Comparison of ENCODE assay signal across 17 cellular contexts in genomic region chr1:176996455-176997090, GRCh38.
DNase-seq lines count a peak whose midpoint lies in the region; ATAC-seq and TF ChIP-seq lines count a peak whose summit lies in the region.
"Had no signal": no experiment of that assay in that cellular context is flagged by ENCODE, and none has a peak within 500 bp of the region (broad histone marks: within the 10 kb centered on the region; RNA-seq: fewer than 3 reads in every experiment).

No MANE protein-coding gene starts in this region.

- H3K4me1 ChIP-seq in heart left ventricle (no peaks in the 10 kb centered on the region), HAP-1 (no peaks in the 10 kb centered on the region)
- H3K4me1 ChIP-seq: A549, SJSA1 had no signal

- no peaks in the 10 kb centered on the region for H3K4me1 Mint-ChIP-seq in CD4-positive, alpha-beta T cell (ENCODE audit: low read depth)

- H3K9me3 ChIP-seq in heart left ventricle (no peaks in the 10 kb centered on the region), HAP-1 (no peaks in the 10 kb centered on the region)
- H3K9me3 ChIP-seq in CD4-positive, alpha-beta T cell (ENCODE audit: control insufficient read depth, low read length): no peaks in the 10 kb centered on the region
- H3K9me3 ChIP-seq: A549, SJSA1 had no signal

- TF ChIP-seq CTCF in heart left ventricle (IDR thresholded peaks at IDR 0.05): no peak
- TF ChIP-seq CTCF in CD4-positive, alpha-beta T cell (IDR thresholded peaks at IDR 0.05): no peak

- no peak for TF ChIP-seq POLR2A in heart left ventricle (IDR thresholded peaks at IDR 0.05)

- peaks cover 0 to 6% (median 0%) of the 10 kb centered on the region in 9 donors for H3K27me3 ChIP-seq in heart left ventricle
- no peaks in the 10 kb centered on the region for H3K27me3 ChIP-seq in CD4-positive, alpha-beta T cell (ENCODE audit: control insufficient read depth, insufficient read depth, low read length)
- H3K27me3 ChIP-seq in HAP-1 (ENCODE audit: low read depth): no peaks in the 10 kb centered on the region
- H3K27me3 ChIP-seq: SJSA1 had no signal

- no peak overlapping the region for H3K4me3 Mint-ChIP-seq in CD4-positive, alpha-beta T cell
- H3K4me3 Mint-ChIP-seq: activated naive CD8-positive, alpha-beta T cell had no signal

- in situ Hi-C loops in HAP-1 (cut with MboI; ENCODE audit: low sequenced_read_pairs): no loop called here

- CTCF ChIA-PET in CD4-positive, alpha-beta T cell (lab: Charles Lee): no interaction called here

- H3K4me3 ChIP-seq in heart left ventricle: no peak overlapping the region
- no peak overlapping the region for H3K4me3 ChIP-seq in HAP-1
- H3K4me3 ChIP-seq: A549, SJSA1 had no signal

- DNase-seq in left cardiac atrium: no peak
- no peak for DNase-seq in heart left ventricle
- DNase-seq in astrocyte of the hippocampus (ENCODE audit: low read depth, low spot score): peak; percentile 69
- DNase-seq in iris pigment epithelial cell (ENCODE audit: low read depth): peak; percentile 13
- no peak for DNase-seq in CD4-positive, alpha-beta T cell
- DNase-seq in D341Med (ENCODE audit: low spot score): no peak
- no peak for DNase-seq in HAP-1 (ENCODE audit: low spot score in 2 of 2)
- DNase-seq: activated T-cell treated with anti-CD3 and anti-CD28 coated beads, Interleukin-2, amount 50 U/mL, for 1 hour; central memory CD4-positive, alpha-beta T cell; GF-D8; right cardiac atrium; stimulated activated CD4-positive, alpha-beta T cell treated with anti-CD3 and anti-CD28 coated beads, Interleukin-1b, Interleukin-23, amount 100 ng/mL, for 48 hours had no signal

- 53 to 63% (median 61%) methylated on average over 4 of the region's 4 CpGs for WGBS in heart left ventricle, 4 donors

- ATAC-seq in left cardiac atrium (peak; percentile 12 to 91), heart left ventricle (no peak), GM21825 (IDR thresholded peaks at IDR 0.05; ENCODE audit: unreplicated experiment) (no peak)
- ATAC-seq in CD4-positive, alpha-beta T cell (ENCODE audit: poor library complexity): no peak
- ATAC-seq: A549, left lobe of liver, right cardiac atrium had no signal

- no peaks in the 10 kb centered on the region for H3K36me3 Mint-ChIP-seq in CD4-positive, alpha-beta T cell (ENCODE audit: low read depth)
- H3K36me3 Mint-ChIP-seq: activated naive CD8-positive, alpha-beta T cell had no signal

- no peak overlapping the region for H3K27ac Mint-ChIP-seq in CD4-positive, alpha-beta T cell
- H3K27ac Mint-ChIP-seq: activated naive CD8-positive, alpha-beta T cell had no signal

- no peak overlapping the region for H3K27ac ChIP-seq in heart left ventricle
- H3K27ac ChIP-seq in CD4-positive, alpha-beta T cell (ENCODE audit: low read depth, low read length): no peak overlapping the region
- H3K27ac ChIP-seq: A549, SJSA1 had no signal

- POLR2A ChIA-PET in CD4-positive, alpha-beta T cell (lab: Charles Lee): no interaction called here

- no peaks in the 10 kb centered on the region for H3K27me3 Mint-ChIP-seq in CD4-positive, alpha-beta T cell

- intact Hi-C loops in left cardiac atrium (cut with DNase I) (no loop called here), heart left ventricle (cut with DNase I) (no loop called here)
- intact Hi-C loops in CD4-positive, alpha-beta T cell (cut with DNase I, micrococcal nuclease): no loop called here

- H3K36me3 ChIP-seq in heart left ventricle (no peaks in the 10 kb centered on the region), HAP-1 (replicated peaks) (no peaks in the 10 kb centered on the region)
- H3K36me3 ChIP-seq: SJSA1 had no signal

- peaks cover 5% of the 10 kb centered on the region for H3K9me3 Mint-ChIP-seq in CD4-positive, alpha-beta T cell

Comparison
In these comparisons a context has a peak if more than half of its experiments do, and no peak if none do; other contexts are left out.
1. ATAC-seq: peak in left cardiac atrium (2 of 2); none in heart left ventricle (0 of 4), GM21825 (single experiment) and CD4-positive, alpha-beta T cell (single experiment).
2. DNase-seq: peak in astrocyte of the hippocampus (single experiment) and iris pigment epithelial cell (single experiment); none in left cardiac atrium (single experiment), heart left ventricle (0 of 5), CD4-positive, alpha-beta T cell (0 of 10), D341Med (single experiment) and HAP-1 (0 of 2).